Comparison of ENCODE assay signal across 17 cellular contexts in the genomic region with DNA sequence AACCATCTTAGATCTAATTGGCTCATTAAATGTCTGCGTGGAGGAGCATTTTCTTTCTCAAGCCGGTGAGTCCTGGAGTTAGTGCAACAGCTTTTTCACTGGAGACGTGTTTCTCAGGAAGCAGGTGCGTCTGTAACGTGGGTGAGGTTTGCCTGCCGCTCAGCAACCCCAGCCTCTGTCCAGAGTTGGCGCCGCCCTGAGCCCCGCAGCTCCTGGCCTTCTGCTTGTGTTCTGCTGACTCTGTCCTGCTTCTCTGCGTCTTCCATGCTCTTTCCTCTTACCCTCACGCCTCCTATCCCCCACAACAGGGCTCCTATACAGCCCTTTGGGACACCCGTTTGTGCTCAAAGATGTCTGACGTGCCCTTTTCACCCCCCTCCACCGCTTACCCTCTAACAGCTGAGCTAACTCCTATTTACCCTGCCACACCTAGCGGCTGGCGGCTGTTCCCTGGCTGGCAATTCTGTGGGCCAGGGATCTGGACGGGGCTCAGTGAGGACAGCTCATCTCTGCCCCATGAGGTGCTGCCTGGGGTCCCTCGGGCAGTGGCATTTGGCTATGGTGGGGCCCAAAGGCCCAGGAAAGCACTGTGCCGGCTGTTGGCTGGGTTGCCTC. TPM values are rescaled to one million over a fixed set of nuclear protein-coding genes. Genes with fewer than 3 reads are reported as not detected.
DNase-seq lines count a peak whose midpoint lies in the region; ATAC-seq and TF ChIP-seq lines count a peak whose summit lies in the region.
"Had no signal": no experiment of that assay in that cellular context is flagged by ENCODE, and none has a peak within 500 bp of the region (broad histone marks: within the 10 kb centered on the region; RNA-seq: fewer than 3 reads in every experiment).

No MANE protein-coding gene starts in this region.

- H2AK5ac ChIP-seq in neuronal stem cell (ENCODE audit: low read depth, low read length) = peak overlapping the region; percentile 23

- ATAC-seq in right cardiac atrium = no peak
- ATAC-seq in Right ventricle myocardium inferior = no peak
- ATAC-seq in HG03025 (IDR thresholded peaks at IDR 0.05; ENCODE audit: low FRiP score, unreplicated experiment) = no peak
- ATAC-seq in sciatic nerve = no peak
- ATAC-seq: K562, T-helper 17 cell had no signal

- CTCF ChIA-PET in RWPE1 (lab: Yijun Ruan, JAX) = interaction anchor here (0.6 to 2.2 kb wide), 2 partner anchors 10 to 608 kb away, joined by 4 to 9 read pairs; no protein-coding TSS in a partner anchor

- H2AFZ ChIP-seq in neuronal stem cell (ENCODE audit: low read length) = no peak overlapping the region

- H3K27ac ChIP-seq in right cardiac atrium (ENCODE audit: low read length) (peak overlapping the region; percentile 88), RWPE1 (peak overlapping the region; percentile 16; the same call in 1 of the 2 replicates), neuronal stem cell (replicated peaks; ENCODE audit: low read length) (peak overlapping the region; percentile 96)
- H3K27ac ChIP-seq: SK-N-MC had no signal

- no peak overlapping the region for H4K8ac ChIP-seq in neuronal stem cell (ENCODE audit: low read depth, low read length)

- 68% methylated on average over 19 of the region's 19 CpGs for WGBS in right cardiac atrium
- no CpG with 5 or more reads among the region's 19 CpGs for WGBS in neuronal stem cell (ENCODE audit: extremely low coverage in 2 of 2, insufficient read length in 2 of 2, insufficient replicate concordance in 1 of 2), 2 donors

- H3K23ac ChIP-seq in neuronal stem cell (ENCODE audit: low read depth, low read length, poor library complexity) = no peak overlapping the region

- no peak overlapping the region for H3K4me2 ChIP-seq in neuronal stem cell (ENCODE audit: insufficient read depth, low read length, poor library complexity, severe bottlenecking)

- H2BK5ac ChIP-seq in neuronal stem cell (ENCODE audit: low read length) = peak overlapping the region; percentile 93

- no peaks in the 10 kb centered on the region for H3K36me3 ChIP-seq in neuronal stem cell (replicated peaks in 1 of 2; ENCODE audit: control insufficient read depth in 2 of 2, insufficient read depth in 2 of 2, low read length in 2 of 2)

- no peak overlapping the region for H4K91ac ChIP-seq in neuronal stem cell (ENCODE audit: low read depth, low read length, poor library complexity)

- H3K9ac ChIP-seq in neuronal stem cell (ENCODE audit: low read depth, low read length, poor library complexity) = no peak overlapping the region

- H3K4me1 ChIP-seq in right cardiac atrium (ENCODE audit: control insufficient read depth, insufficient read depth, low read length) = peaks cover 5% of the 10 kb centered on the region
- peaks cover 56 to 57% of the 10 kb centered on the region in 2 donors for H3K4me1 ChIP-seq in neuronal stem cell (ENCODE audit: control insufficient read depth in 2 of 2, insufficient read depth in 1 of 2, low read depth in 1 of 2, low read length in 2 of 2)

- peak overlapping the region; percentile 97 for H2BK15ac ChIP-seq in neuronal stem cell (ENCODE audit: low read length)

- intact Hi-C loops in right cardiac atrium (cut with DNase I) (no loop called here), Right ventricle myocardium inferior (cut with DNase I) (loop anchor here (5.0 kb wide), 1 partner anchor 50 kb away; a partner anchor contains a TSS), sciatic nerve (cut with DNase I) (no loop called here)

- H3K27me3 ChIP-seq in right cardiac atrium (ENCODE audit: control insufficient read depth, insufficient read depth) (no peaks in the 10 kb centered on the region), neuronal stem cell (ENCODE audit: control insufficient read depth in 3 of 3, insufficient read depth in 3 of 3, low read depth in 1 of 3, low read length in 3 of 3) (peaks cover 0 to 22% (median 2%) of the 10 kb centered on the region in 3 experiments)

- peak overlapping the region; percentile 54 for H2BK120ac ChIP-seq in neuronal stem cell (ENCODE audit: low read depth, low read length)

- H3K14ac ChIP-seq in neuronal stem cell (ENCODE audit: low read length) = peak overlapping the region; percentile 39

- H3K4me3 ChIP-seq in right cardiac atrium (ENCODE audit: low read length) (no peak overlapping the region), neuronal stem cell (ENCODE audit: low read length in 2 of 2) (no peak overlapping the region)
- H3K4me3 ChIP-seq: K562, SK-N-MC had no signal

- POLR2A ChIA-PET in RWPE1 (lab: Yijun Ruan, JAX; ENCODE audit: low non-redundant PET) = no interaction called here

- TF ChIP-seq CTCF in RWPE1 (conservative IDR thresholded peaks at IDR 0.05; ENCODE audit: low read depth) = no peak

- H3K4ac ChIP-seq in neuronal stem cell (ENCODE audit: low read length) = no peak overlapping the region

- peak overlapping the region; percentile 36 for H2BK12ac ChIP-seq in neuronal stem cell (ENCODE audit: low read length)

- DNase-seq in right cardiac atrium (peak in 1 of 3 donors; percentile 50), Right ventricle myocardium inferior (ENCODE audit: missing footprints) (no peak), RWPE1 (ENCODE audit: low spot score) (no peak), neuronal stem cell (ENCODE audit: low spot score) (no peak), 8988T (no peak), sciatic nerve (ENCODE audit: low spot score) (no peak)
- DNase-seq: activated CD4-positive, alpha-beta T cell treated with anti-CD3 and anti-CD28 coated beads for 48 hours; CD4-positive, alpha-beta T cell; GF-D8; NCI-H1694 treated with DMSO at 0.1 percent for 48 hours; stimulated activated CD8-positive, alpha-beta memory T cell treated with anti-CD3 and anti-CD28 coated beads, Interleukin-4, amount 100 ng/mL, for 48 hours; T-helper 17 cell had no signal

- peaks cover 2% of the 10 kb centered on the region for H3K79me1 ChIP-seq in neuronal stem cell (ENCODE audit: low read depth, low read length)

- H3K9me3 ChIP-seq in right cardiac atrium (ENCODE audit: control insufficient read depth, low read length) (no peaks in the 10 kb centered on the region), neuronal stem cell (replicated peaks in 1 of 2; ENCODE audit: control insufficient read depth in 2 of 2, insufficient read depth in 1 of 2, low read depth in 1 of 2, low read length in 2 of 2) (no peaks in the 10 kb centered on the region)

- peak overlapping the region; percentile 94 for H3K18ac ChIP-seq in neuronal stem cell (ENCODE audit: low read length)

RNA-seq across cellular contexts. Expression of a gene that starts 18.8 kb away (rescaled TPM):
- total RNA-seq in right cardiac atrium = 10 to 100 TPM; 28.9 to 40.0 (median 34.5) TPM
- 36.3 TPM for polyA plus RNA-seq in right cardiac atrium
- total RNA-seq in Right ventricle myocardium inferior = 35.5 TPM
- 0.14 TPM for polyA plus RNA-seq in neuronal stem cell (2013, experiment 1 of 2)
- 0.11 TPM for polyA plus RNA-seq in neuronal stem cell (2013, experiment 2 of 2)
- not detected for total RNA-seq in sciatic nerve
- total RNA-seq: astrocyte; CD4-positive, alpha-beta T cell; K562; omental fat pad; T-helper 17 cell had no signal
- polyA plus RNA-seq: K562 had no signal

RNA-seq across cellular contexts. Expression of a gene that starts 40.1 kb away (rescaled TPM):
- under 1 TPM in 3 of 4 donors, not detected in 1; 0.31 to 0.62 (median 0.31) TPM for total RNA-seq in right cardiac atrium
- polyA plus RNA-seq in right cardiac atrium = 0.14 TPM
- total RNA-seq in Right ventricle myocardium inferior = 1.5 TPM
- 0.59 TPM for polyA plus RNA-seq in neuronal stem cell (2013, experiment 1 of 2)
- 0.61 TPM for polyA plus RNA-seq in neuronal stem cell (2013, experiment 2 of 2)
- total RNA-seq in sciatic nerve = not detected
- total RNA-seq: K562, omental fat pad, T-helper 17 cell had no signal

RNA-seq across cellular contexts. Expression of a gene that starts 50.3 kb away (rescaled TPM):
- total RNA-seq in right cardiac atrium = 100 to 1,000 TPM; 297 to 325 (median 309) TPM
- 207 TPM for polyA plus RNA-seq in right cardiac atrium
- 286 TPM for total RNA-seq in Right ventricle myocardium inferior
- 56.9 TPM for polyA plus RNA-seq in neuronal stem cell (2013, experiment 1 of 2)
- 58.7 TPM for polyA plus RNA-seq in neuronal stem cell (2013, experiment 2 of 2)
- total RNA-seq in sciatic nerve = 105 TPM

Comparison
In these comparisons a context has a peak if more than half of its experiments do, and no peak if none do; other contexts are left out.
1. H3K27ac ChIP-seq: peak in every context shown above with its lines; median percentile 96 in neuronal stem cell; 88 in right cardiac atrium; 16 in RWPE1.
2. RNA of a gene that starts 18.8 kb away (total RNA-seq): 35.5 TPM in Right ventricle myocardium inferior (single experiment) and 28.9 to 40.0 TPM in right cardiac atrium; not detected in sciatic nerve (single experiment); every median in the first group is over 10 times any median in the second.